ENCODE assay signal across 22 cellular contexts in the genomic region with DNA sequence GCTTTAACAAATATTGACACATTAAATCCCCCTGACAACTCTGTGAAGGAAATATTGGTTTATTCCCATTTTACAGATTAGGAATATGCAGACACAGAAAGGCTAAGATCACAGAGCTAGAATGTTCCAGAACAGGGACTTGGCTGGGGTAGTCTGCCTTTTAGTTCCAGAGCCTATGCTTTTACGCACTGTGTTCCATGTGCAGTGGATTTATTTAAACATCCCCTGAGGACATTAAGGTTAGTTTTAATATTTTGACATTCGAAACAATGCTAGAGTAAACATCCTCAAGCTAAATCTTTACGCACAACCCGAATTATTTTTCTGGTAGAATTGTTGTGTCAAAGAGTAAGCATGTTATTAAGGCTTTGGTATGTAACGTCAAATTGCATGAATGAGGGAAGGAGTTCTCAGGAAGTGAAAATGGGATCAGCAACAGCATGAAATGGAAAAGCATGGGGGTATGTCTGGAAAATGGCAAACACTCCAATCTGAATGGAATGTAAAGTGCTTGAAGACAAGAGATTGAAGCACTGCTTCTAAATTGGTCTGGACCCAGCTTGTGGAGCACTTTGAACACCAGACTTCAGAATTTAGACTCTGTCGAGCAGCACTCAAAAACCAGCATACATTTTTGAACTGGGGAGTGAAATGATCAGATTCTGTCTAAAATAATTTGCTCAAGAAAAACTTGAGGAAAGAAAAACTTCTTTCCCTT.
A peak's percentile ranks its signal among the peaks of the same experiment; 100 is the strongest.
DNase-seq lines count a peak whose midpoint lies in the region; ATAC-seq and TF ChIP-seq lines count a peak whose summit lies in the region.
"Had no signal": no experiment of that assay in that cellular context is flagged by ENCODE, and none has a peak within 500 bp of the region (broad histone marks: within the 10 kb centered on the region; RNA-seq: fewer than 3 reads in every experiment).

No MANE protein-coding gene starts in this region.

- DNase-seq in NCI-H1417 (lab: John Stamatoyannopoulos, UW) (peak in 2 of 3 experiments; percentile 33 to 68), NCI-H1417 treated with DMSO at 0.1 percent for 48 hours (lab: John Stamatoyannopoulos, UW) (no peak), NCI-H187 (lab: John Stamatoyannopoulos, UW) (peak; percentile 19 to 51), NCI-H2029 treated with DMSO at 0.1 percent for 48 hours (lab: John Stamatoyannopoulos, UW) (peak; percentile 59), left lung (no peak), NCI-H345 treated with DMSO at 0.1 percent for 48 hours (lab: John Stamatoyannopoulos, UW; ENCODE audit: unreplicated experiment) (no peak)
- no peak for DNase-seq in effector CD4-positive, alpha-beta T cell
- no peak for DNase-seq in CD4-positive, alpha-beta memory T cell
- DNase-seq: 8988T; Caco-2; CD8-positive, alpha-beta T cell; DMS153; DND-41; EL; GOT3; H7; HFFc6 had no signal

- H3K36me3 Mint-ChIP-seq in CD4-positive, alpha-beta memory T cell, result no peaks in the 10 kb centered on the region
- H3K36me3 Mint-ChIP-seq: CD14-positive monocyte; CD8-positive, alpha-beta T cell had no signal

- intact Hi-C loops in left lung (cut with DNase I), result no loop called here
- intact Hi-C loops in CD4-positive, alpha-beta memory T cell (cut with micrococcal nuclease), result no loop called here

- H3K4me1 Mint-ChIP-seq in CD4-positive, alpha-beta memory T cell, result peaks cover 0 to 4% (median 0%) of the 10 kb centered on the region in 4 donors

- CTCF ChIA-PET in CD4-positive, alpha-beta memory T cell (lab: Charles Lee; ENCODE audit: partially characterized antibody), result no interaction called here

- no peak for TF ChIP-seq CTCF in left lung (IDR thresholded peaks at IDR 0.05)

- no peak overlapping the region for H3K27ac ChIP-seq in left lung
- H3K27ac ChIP-seq in CD4-positive, alpha-beta memory T cell (ENCODE audit: low read depth, low read length), result no peak overlapping the region
- H3K27ac ChIP-seq: BLaER1, HL-60 had no signal

- H3K36me3 ChIP-seq in left lung, result no peaks in the 10 kb centered on the region
- no peaks in the 10 kb centered on the region for H3K36me3 ChIP-seq in CD4-positive, alpha-beta memory T cell (ENCODE audit: insufficient read depth, low read length)
- H3K36me3 ChIP-seq: BLaER1 had no signal

- POLR2A ChIA-PET in CD4-positive, alpha-beta memory T cell (lab: Charles Lee; ENCODE audit: partially characterized antibody), result no interaction called here

- no peaks in the 10 kb centered on the region for H3K27me3 ChIP-seq in left lung
- H3K27me3 ChIP-seq in CD4-positive, alpha-beta memory T cell (ENCODE audit: insufficient read depth, low read length), result no peaks in the 10 kb centered on the region
- H3K27me3 ChIP-seq: BLaER1 had no signal

- H3K27ac Mint-ChIP-seq in CD4-positive, alpha-beta memory T cell, result no peak overlapping the region
- H3K27ac Mint-ChIP-seq: CD8-positive, alpha-beta T cell; HFFc6 had no signal

- no peaks in the 10 kb centered on the region for H3K9me3 Mint-ChIP-seq in CD4-positive, alpha-beta memory T cell
- H3K9me3 Mint-ChIP-seq: CD14-positive monocyte; CD8-positive, alpha-beta T cell; HFFc6 had no signal

- no peak overlapping the region for H3K4me3 ChIP-seq in left lung
- no peak overlapping the region for H3K4me3 ChIP-seq in CD4-positive, alpha-beta memory T cell (ENCODE audit: low read length in 2 of 2)
- H3K4me3 ChIP-seq: BLaER1, GM12878 had no signal

- H3K9me3 ChIP-seq in left lung, result no peaks in the 10 kb centered on the region
- H3K9me3 ChIP-seq in CD4-positive, alpha-beta memory T cell (ENCODE audit: control insufficient read depth in 1 of 2, low read length in 2 of 2), result no peaks in the 10 kb centered on the region
- H3K9me3 ChIP-seq: BLaER1, Caco-2 had no signal

- H3K4me3 Mint-ChIP-seq in CD4-positive, alpha-beta memory T cell, result no peak overlapping the region
- H3K4me3 Mint-ChIP-seq: CD14-positive monocyte; CD8-positive, alpha-beta T cell; HFFc6 had no signal

- ATAC-seq in left lung, result peak; percentile 87
- ATAC-seq: CD8-positive, alpha-beta T cell; GM12878; HCT116 had no signal

- peaks cover 0 to 1% of the 10 kb centered on the region in 2 donors for H3K27me3 Mint-ChIP-seq in CD4-positive, alpha-beta memory T cell

- no peaks in the 10 kb centered on the region for H3K4me1 ChIP-seq in left lung
- no peaks in the 10 kb centered on the region for H3K4me1 ChIP-seq in CD4-positive, alpha-beta memory T cell (ENCODE audit: insufficient read depth, low read length)

Comparison
In these comparisons a context has a peak if more than half of its experiments do, and no peak if none do; other contexts are left out.
1. DNase-seq: peak in NCI-H1417 (2 of 3), NCI-H187 (2 of 2) and NCI-H2029 treated with DMSO at 0.1 percent for 48 hours (single experiment); none in NCI-H1417 treated with DMSO at 0.1 percent for 48 hours (single experiment), left lung (0 of 2), effector CD4-positive, alpha-beta T cell (single experiment), NCI-H345 treated with DMSO at 0.1 percent for 48 hours (single experiment) and CD4-positive, alpha-beta memory T cell (0 of 5).